ENCODE assay signal across 9 cellular contexts in genomic region chr22:17198188-17199130, GRCh38. TPM values are rescaled to one million over a fixed set of nuclear protein-coding genes. Genes with fewer than 3 reads are reported as not detected.
DNase-seq lines count a peak whose midpoint lies in the region; ATAC-seq and TF ChIP-seq lines count a peak whose summit lies in the region.
"Had no signal": no experiment of that assay in that cellular context is flagged by ENCODE, and none has a peak within 500 bp of the region (broad histone marks: within the 10 kb centered on the region; RNA-seq: fewer than 3 reads in every experiment).

No MANE protein-coding gene starts in this region.

- no peak overlapping the region for H3K27ac ChIP-seq in CD8-positive, alpha-beta T cell (ENCODE audit: low read depth, low read length)
- no peak overlapping the region for H3K27ac ChIP-seq in SJCRH30
- H3K27ac ChIP-seq in osteoblast (ENCODE audit: low read depth, low read length): no peak overlapping the region
- H3K27ac ChIP-seq: C4-2B had no signal

- no peaks in the 10 kb centered on the region for H3K27me3 Mint-ChIP-seq in CD8-positive, alpha-beta T cell (ENCODE audit: low read depth)

- H3K9me3 ChIP-seq in CD8-positive, alpha-beta T cell (ENCODE audit: low read length): no peaks in the 10 kb centered on the region
- H3K9me3 ChIP-seq in SJCRH30 (replicated peaks): no peaks in the 10 kb centered on the region
- H3K9me3 ChIP-seq in osteoblast (ENCODE audit: low read depth, low read length): no peaks in the 10 kb centered on the region

- no peak overlapping the region for H3K4me3 ChIP-seq in CD8-positive, alpha-beta T cell (ENCODE audit: low read depth, low read length)
- H3K4me3 ChIP-seq in SJCRH30 (peak overlapping the region; percentile 13; the same call in 1 of the 2 replicates), osteoblast (ENCODE audit: insufficient read depth, low read length) (peak overlapping the region; percentile 59)

- no peak overlapping the region for H3K4me3 Mint-ChIP-seq in CD8-positive, alpha-beta T cell

- H3K27ac Mint-ChIP-seq in CD8-positive, alpha-beta T cell: peak overlapping the region; percentile 41

- peaks cover 12% of the 10 kb centered on the region for H3K4me1 Mint-ChIP-seq in CD8-positive, alpha-beta T cell (ENCODE audit: low read depth)

- CTCF ChIA-PET in CD8-positive, alpha-beta T cell (lab: Charles Lee): interaction anchor here (0.6 to 1.0 kb wide), 2 partner anchors 12 to 26 kb away, joined by 3 read pairs; no protein-coding TSS in a partner anchor
- CTCF ChIA-PET in GM10248 (lab: Yijun Ruan, JAX): interaction anchor here (1.4 kb wide), 1 partner anchor 7 kb away, joined by 3 read pairs; no protein-coding TSS in a partner anchor

- POLR2A ChIA-PET in CD8-positive, alpha-beta T cell (lab: Charles Lee): no interaction called here
- POLR2A ChIA-PET in GM10248 (lab: Yijun Ruan, JAX): no interaction called here

- intact Hi-C loops in CD8-positive, alpha-beta T cell (cut with DNase I, micrococcal nuclease): no loop called here
- intact Hi-C loops in cardiac septum (cut with DNase I): loop anchor here (1.0 kb wide), 1 partner anchor 27 kb away; no protein-coding TSS in a partner anchor

- no peak for TF ChIP-seq CTCF in CD8-positive, alpha-beta T cell (IDR thresholded peaks at IDR 0.05)
- TF ChIP-seq CTCF in osteoblast (IDR thresholded peaks at IDR 0.05; ENCODE audit: extremely low read depth, low read depth, low read length) (no peak), GM10248 (IDR thresholded peaks at IDR 0.05; ENCODE audit: control extremely low read depth, extremely low read depth, low read depth, missing control alignments) (no peak), GM13977 (IDR thresholded peaks at IDR 0.05; ENCODE audit: extremely low read depth, insufficient read depth, missing control alignments) (no peak)

- H3K79me2 ChIP-seq in osteoblast (ENCODE audit: insufficient read depth, low read length): no peaks in the 10 kb centered on the region

- peak overlapping the region; percentile 78 for H3K4me2 ChIP-seq in osteoblast (ENCODE audit: insufficient read depth, low read length)

- H3K36me3 Mint-ChIP-seq in CD8-positive, alpha-beta T cell: peaks cover 76% of the 10 kb centered on the region

- peaks cover 18% of the 10 kb centered on the region for H3K36me3 ChIP-seq in CD8-positive, alpha-beta T cell (ENCODE audit: insufficient read depth, low read length)
- H3K36me3 ChIP-seq in SJCRH30: no peaks in the 10 kb centered on the region
- H3K36me3 ChIP-seq in osteoblast (ENCODE audit: insufficient read depth, low read length): no peaks in the 10 kb centered on the region

- in situ Hi-C loops in GM13977 (cut with MboI; ENCODE audit: low pct_unique_long_range_greater_than_20kb, low sequenced_read_pairs, unreplicated experiment): loop anchor here (25.0 kb wide), 1 partner anchor 289 kb away; no protein-coding TSS in a partner anchor

- ATAC-seq in CD8-positive, alpha-beta T cell: no peak

- H3K27me3 ChIP-seq in CD8-positive, alpha-beta T cell (ENCODE audit: insufficient read depth, low read length): no peaks in the 10 kb centered on the region
- H3K27me3 ChIP-seq in SJCRH30 (no peaks in the 10 kb centered on the region), osteoblast (ENCODE audit: insufficient read depth, low read length) (no peaks in the 10 kb centered on the region)

- H3K9me3 Mint-ChIP-seq in CD8-positive, alpha-beta T cell: no peaks in the 10 kb centered on the region

- H3K4me1 ChIP-seq in CD8-positive, alpha-beta T cell (ENCODE audit: insufficient read depth, low read length): no peaks in the 10 kb centered on the region
- H3K4me1 ChIP-seq in SJCRH30: no peaks in the 10 kb centered on the region
- no peaks in the 10 kb centered on the region for H3K4me1 ChIP-seq in osteoblast (ENCODE audit: insufficient read depth, low read length)

- no peak for DNase-seq in CD8-positive, alpha-beta T cell
- DNase-seq in SJCRH30 (no peak), cardiac septum (ENCODE audit: low spot score) (peak; percentile 84), osteoblast (ENCODE audit: insufficient read length, low spot score, missing footprints) (peak; percentile 19), GM10248 (ENCODE audit: extremely low spot score) (no peak), kidney glomerular epithelial cell (lab: John Stamatoyannopoulos, UW) (no peak), GM13977 (ENCODE audit: low spot score) (no peak)
- no peak for DNase-seq in activated CD4-positive, alpha-beta T cell treated with anti-CD3 and anti-CD28 coated beads, Interleukin-2, amount 50 U/mL, for 48 hours

- peak overlapping the region; percentile 29 for H2AFZ ChIP-seq in osteoblast (ENCODE audit: low read length)

- H4K20me1 ChIP-seq in osteoblast (ENCODE audit: insufficient read depth, low read length): no peaks in the 10 kb centered on the region

RNA-seq across cellular contexts. Expression of gene ADA2, which starts 20.8 kb away (rescaled TPM):
- total RNA-seq in CD8-positive, alpha-beta T cell: 10 to 100 TPM; 43.4 to 44.6 TPM
- 0.10 and 0.28 TPM in 2 replicates for total RNA-seq in SJCRH30 (2014; rRNA removed; shearing (Covaris generic))
- total RNA-seq in cardiac septum (77.0 TPM), osteoblast (0.29 and 2.2 TPM in 2 replicates)

RNA-seq across cellular contexts. Expression of gene HDHD5, which starts 39.4 kb away (rescaled TPM):
- total RNA-seq in CD8-positive, alpha-beta T cell: 10 to 100 TPM in 1 of 2 experiments, 1 to 10 TPM in 1; 9.2 to 11.0 TPM
- 48.3 and 48.7 TPM in 2 replicates for total RNA-seq in SJCRH30 (2014; rRNA removed; shearing (Covaris generic))
- total RNA-seq in cardiac septum: 39.6 TPM
- total RNA-seq in osteoblast: 25.6 and 31.8 TPM in 2 replicates

Comparison
In these comparisons a context has a peak if more than half of its experiments do, and no peak if none do; other contexts are left out.
1. DNase-seq: peak in cardiac septum (single experiment) and osteoblast (single experiment); none in CD8-positive, alpha-beta T cell (0 of 7), SJCRH30 (0 of 2), GM10248 (single experiment), activated CD4-positive, alpha-beta T cell treated with anti-CD3 and anti-CD28 coated beads, Interleukin-2, amount 50 U/mL, for 48 hours (0 of 2), kidney glomerular epithelial cell (single experiment) and GM13977 (single experiment).
2. RNA of gene ADA2, which starts 20.8 kb away (total RNA-seq): 77.0 TPM in cardiac septum (single experiment) and 43.4 to 44.6 TPM in CD8-positive, alpha-beta T cell; 0.29 to 2.2 TPM in osteoblast and 0.10 to 0.28 TPM in SJCRH30; every median in the first group is over 10 times any median in the second.